Comparison of ENCODE assay signal across 15 cellular contexts in genomic region chr11:113705871-113706654, GRCh38. TPM values are rescaled to one million over a fixed set of nuclear protein-coding genes. Genes with fewer than 3 reads are reported as not detected.
DNase-seq lines count a peak whose midpoint lies in the region; ATAC-seq and TF ChIP-seq lines count a peak whose summit lies in the region.
"Had no signal": no experiment of that assay in that cellular context is flagged by ENCODE, and none has a peak within 500 bp of the region (broad histone marks: within the 10 kb centered on the region; RNA-seq: fewer than 3 reads in every experiment).

TSS of gene TMPRSS5 (minus strand) at chr11:113706308. CDS start at chr11:113706224, 84 bp downstream.

- DNase-seq in left cardiac atrium, result no peak
- no peak for DNase-seq in cardiac septum (ENCODE audit: low spot score)
- DNase-seq in caudate nucleus (lab: John Stamatoyannopoulos, UW), result peak; percentile 25 to 95 (median 84)
- no peak for DNase-seq in type B pancreatic cell (ENCODE audit: extremely low spot score, unreplicated experiment)
- no peak for DNase-seq in NAMALWA (ENCODE audit: low spot score)
- no peak for DNase-seq in effector memory CD8-positive, alpha-beta T cell
- DNase-seq: activated naive CD4-positive, alpha-beta T cell treated with Interleukin-2 at 50 U/mL for 16 hours; central memory CD4-positive, alpha-beta T cell; left lung; natural killer cell; NCI-H2081 treated with DMSO at 0.1 percent for 48 hours; stomach had no signal

- intact Hi-C loops in left cardiac atrium (cut with DNase I), result no loop called here
- intact Hi-C loops in cardiac septum (cut with DNase I), result no loop called here

- H3K4me1 Mint-ChIP-seq in nephron, result no peaks in the 10 kb centered on the region
- H3K4me1 Mint-ChIP-seq in type B pancreatic cell (ENCODE audit: unreplicated experiment), result peaks cover 17% of the 10 kb centered on the region
- no peaks in the 10 kb centered on the region for H3K4me1 Mint-ChIP-seq in effector memory CD8-positive, alpha-beta T cell (ENCODE audit: low read depth in 2 of 2)
- H3K4me1 Mint-ChIP-seq: natural killer cell had no signal

- H3K27ac ChIP-seq in caudate nucleus (ENCODE audit: low read depth, low read length), result peak within 1 kb of the TSS; percentile 92
- H3K27ac ChIP-seq: left lung, stomach had no signal

- TF ChIP-seq CTCF in nephron (IDR thresholded peaks at IDR 0.05; ENCODE audit: unreplicated experiment in 3 of 3) (no peak), type B pancreatic cell (conservative IDR thresholded peaks at IDR 0.05) (no peak)

- H3K27me3 Mint-ChIP-seq in nephron (ENCODE audit: low read depth), result no peaks in the 10 kb centered on the region
- no peaks in the 10 kb centered on the region for H3K27me3 Mint-ChIP-seq in type B pancreatic cell
- no peaks in the 10 kb centered on the region for H3K27me3 Mint-ChIP-seq in effector memory CD8-positive, alpha-beta T cell

- peak within 1 kb of the TSS in 2 of 3 experiments; percentile 29 to 37 for H3K27ac Mint-ChIP-seq in nephron
- H3K27ac Mint-ChIP-seq in type B pancreatic cell, result peak within 1 kb of the TSS; percentile 24
- H3K27ac Mint-ChIP-seq in effector memory CD8-positive, alpha-beta T cell, result no peak within 1 kb of the TSS
- H3K27ac Mint-ChIP-seq: natural killer cell had no signal

- peak; percentile 62 to 93 for ATAC-seq in left cardiac atrium
- no peak for ATAC-seq in GM19467 (IDR thresholded peaks at IDR 0.05; ENCODE audit: unreplicated experiment)
- ATAC-seq in effector memory CD8-positive, alpha-beta T cell (replicated peaks), result no peak
- ATAC-seq: left lung, natural killer cell had no signal

- H3K9me3 Mint-ChIP-seq in nephron (peaks cover 34% of the 10 kb centered on the region), type B pancreatic cell (peaks cover 13% of the 10 kb centered on the region)
- peaks cover 5 to 10% of the 10 kb centered on the region in 2 donors for H3K9me3 Mint-ChIP-seq in effector memory CD8-positive, alpha-beta T cell

- H3K4me3 Mint-ChIP-seq in nephron (peak within 1 kb of the TSS in 1 of 3 experiments; percentile 45), type B pancreatic cell (peak within 1 kb of the TSS; percentile 10)
- no peak within 1 kb of the TSS for H3K4me3 Mint-ChIP-seq in effector memory CD8-positive, alpha-beta T cell
- H3K4me3 Mint-ChIP-seq: natural killer cell had no signal

- peaks cover 33% of the 10 kb centered on the region for H3K36me3 Mint-ChIP-seq in nephron (ENCODE audit: low read depth)
- peaks cover 8% of the 10 kb centered on the region for H3K36me3 Mint-ChIP-seq in type B pancreatic cell
- no peaks in the 10 kb centered on the region for H3K36me3 Mint-ChIP-seq in effector memory CD8-positive, alpha-beta T cell (ENCODE audit: insufficient read depth)

RNA-seq across cellular contexts. Expression of gene TMPRSS5, which starts in this region (rescaled TPM):
- total RNA-seq in left cardiac atrium, result 1 to 10 TPM in 1 of 2 donors, under 1 TPM in 1; 0.73 to 2.1 TPM
- 0.81 TPM for total RNA-seq in cardiac septum
- 0.81 and 2.6 TPM in 2 replicates for total RNA-seq in type B pancreatic cell (ENCODE audit: low replicate concordance)
- total RNA-seq: smooth muscle cell had no signal

Comparison
In these comparisons a context has a peak if more than half of its experiments do, and no peak if none do; other contexts are left out.
1. ATAC-seq: peak in left cardiac atrium (2 of 2); none in GM19467 (single experiment) and effector memory CD8-positive, alpha-beta T cell (single experiment).
2. DNase-seq: peak in caudate nucleus (61 of 61); none in left cardiac atrium (single experiment), cardiac septum (single experiment), type B pancreatic cell (single experiment), NAMALWA (single experiment) and effector memory CD8-positive, alpha-beta T cell (0 of 3).
3. H3K27ac Mint-ChIP-seq: peak in nephron (2 of 3) and type B pancreatic cell (single experiment); none in effector memory CD8-positive, alpha-beta T cell (0 of 2).